ENCODE assay signal across 25 cellular contexts in genomic region chr10:52099026-52099600, GRCh38.
"Had no signal": no experiment of that assay in that cellular context is flagged by ENCODE, and none has a peak within 500 bp of the region (broad histone marks: within the 10 kb centered on the region; RNA-seq: fewer than 3 reads in every experiment).

No MANE protein-coding gene starts in this region.

- H3K4me3 ChIP-seq: coronary artery, esophagus squamous epithelium, lower lobe of right lung, ovary, psoas muscle, sigmoid colon, stomach, testis, tibial artery had no signal

- FAIRE-seq: endothelial cell of umbilical vein, frontal cortex, keratinocyte had no signal

- DNase-seq: dermis blood vessel endothelial cell; effector memory CD4-positive, alpha-beta T cell; erythroblast; esophagus squamous epithelium; head of caudate nucleus; left ventricle myocardium superior; lower lobe of right lung; naive thymus-derived CD8-positive, alpha-beta T cell; nephron progenitor cell; occipital lobe; ovary; psoas muscle; right cardiac atrium; sigmoid colon; stimulated activated CD4-positive, alpha-beta T cell treated with anti-CD3 and anti-CD28 coated beads, Interleukin-2, amount 100 ng/mL, for 24 hours; stimulated activated CD4-positive, alpha-beta T cell treated with anti-CD3 and anti-CD28 coated beads, Interleukin-4, amount 100 ng/mL, for 24 hours; stimulated activated naive CD4-positive, alpha-beta T cell treated with Interleukin-2 at 50 U/mL for 16 hours; stomach; testis; tibial artery had no signal

- H3K27ac ChIP-seq: coronary artery, esophagus squamous epithelium, lower lobe of right lung, ovary, psoas muscle, sigmoid colon, stomach, testis, tibial artery had no signal

- H3K9me3 ChIP-seq: esophagus squamous epithelium, lower lobe of right lung, ovary, psoas muscle, sigmoid colon, stomach, testis, tibial artery had no signal

- H3K36me3 ChIP-seq: esophagus squamous epithelium, lower lobe of right lung, ovary, sigmoid colon, stomach, tibial artery had no signal

- ATAC-seq: left ventricle myocardium superior; lower lobe of right lung; naive thymus-derived CD8-positive, alpha-beta T cell; psoas muscle; right cardiac atrium; stimulated activated effector memory CD8-positive, alpha-beta T cell treated with anti-CD3 and anti-CD28 coated beads, Interleukin-12 subunit alpha, Interleukin-12 subunit beta, amount 100 ng/mL, for 72 hours had no signal

- H3K4me1 ChIP-seq: esophagus squamous epithelium, lower lobe of right lung, sigmoid colon, stomach, testis, tibial artery had no signal

- H3K27me3 ChIP-seq: esophagus squamous epithelium, ovary, sigmoid colon, stomach, testis, tibial artery had no signal
